Comparison of ENCODE assay signal across 15 cellular contexts in the genomic region with DNA sequence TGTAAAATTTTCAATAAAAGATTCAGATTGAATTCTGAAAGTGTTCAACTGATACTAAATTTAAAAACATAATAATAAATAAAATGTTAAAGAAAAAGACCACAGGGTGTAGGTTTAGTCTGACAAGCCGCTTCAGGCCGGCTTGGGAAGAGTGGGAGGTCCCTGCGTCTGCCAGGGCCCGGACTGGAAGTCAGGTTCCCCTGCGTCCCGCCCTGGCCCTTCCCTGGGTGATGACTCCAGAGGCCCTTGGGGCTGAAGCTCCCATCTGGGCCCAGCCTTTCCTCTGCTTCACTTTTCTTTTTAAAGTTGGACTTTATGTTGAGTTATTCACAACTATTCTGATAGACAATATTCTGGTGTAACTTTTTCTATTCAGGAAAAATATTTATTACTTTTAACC.
DNase-seq lines count a peak whose midpoint lies in the region; ATAC-seq and TF ChIP-seq lines count a peak whose summit lies in the region.
"Had no signal": no experiment of that assay in that cellular context is flagged by ENCODE, and none has a peak within 500 bp of the region (broad histone marks: within the 10 kb centered on the region; RNA-seq: fewer than 3 reads in every experiment).

No MANE protein-coding gene starts in this region.

- no peak overlapping the region for H3K27ac Mint-ChIP-seq in osteocyte (ENCODE audit: unreplicated experiment)
- H3K27ac Mint-ChIP-seq: CD8-positive, alpha-beta T cell; IgD-negative memory B cell had no signal

- H3K36me3 Mint-ChIP-seq in osteocyte (ENCODE audit: unreplicated experiment): no peaks in the 10 kb centered on the region
- H3K36me3 Mint-ChIP-seq: CD8-positive, alpha-beta T cell; IgD-negative memory B cell had no signal

- H3K36me3 ChIP-seq in esophagus muscularis mucosa: no peaks in the 10 kb centered on the region
- H3K36me3 ChIP-seq in heart right ventricle: no peaks in the 10 kb centered on the region
- H3K36me3 ChIP-seq: BE2C had no signal

- peak in 6 of 8 donors; percentile 47 to 75 (median 62) for ATAC-seq in heart right ventricle
- no peak for ATAC-seq in GM21786 (IDR thresholded peaks at IDR 0.05; ENCODE audit: unreplicated experiment)
- no peak for ATAC-seq in GM21528 (IDR thresholded peaks at IDR 0.05; ENCODE audit: low FRiP score, unreplicated experiment)
- ATAC-seq: A549; CD8-positive, alpha-beta T cell had no signal

- 76% methylated on average over 6 of the region's 6 CpGs for WGBS in esophagus muscularis mucosa
- WGBS in heart right ventricle, 2 donors: 68 to 74% methylated on average over 6 of the region's 6 CpGs

- no peak overlapping the region for H3K4me3 Mint-ChIP-seq in osteocyte (ENCODE audit: unreplicated experiment)
- H3K4me3 Mint-ChIP-seq: CD8-positive, alpha-beta T cell; IgD-negative memory B cell had no signal

- peak overlapping the region; percentile 30 to 90 (median 42) for H3K27ac ChIP-seq in esophagus muscularis mucosa (replicated peaks in 1 of 4)
- peak overlapping the region in 8 of 10 donors; percentile 6 to 69 (median 42) for H3K27ac ChIP-seq in heart right ventricle
- H3K27ac ChIP-seq: A549, C4-2B had no signal

- peaks cover 3% of the 10 kb centered on the region for H3K27me3 Mint-ChIP-seq in osteocyte (ENCODE audit: unreplicated experiment)

- H3K9me3 Mint-ChIP-seq in osteocyte (ENCODE audit: unreplicated experiment): no peaks in the 10 kb centered on the region
- H3K9me3 Mint-ChIP-seq: CD8-positive, alpha-beta T cell had no signal

- TF ChIP-seq POLR2A in esophagus muscularis mucosa (IDR thresholded peaks at IDR 0.05; ENCODE audit: low read depth): no peak

- no peak for TF ChIP-seq CTCF in esophagus muscularis mucosa (IDR thresholded peaks at IDR 0.05)
- no peak for TF ChIP-seq CTCF in heart right ventricle (IDR thresholded peaks at IDR 0.05)
- no peak for TF ChIP-seq CTCF in osteocyte (IDR thresholded peaks at IDR 0.05)

- no peak for DNase-seq in esophagus muscularis mucosa (ENCODE audit: extremely low spot score)
- DNase-seq in heart right ventricle: peak in 1 of 2 donors; percentile 61
- peak; percentile 77 for DNase-seq in osteocyte (ENCODE audit: extremely low spot score, unreplicated experiment)
- no peak for DNase-seq in SHP77 treated with DMSO at 0.1 percent for 48 hours (lab: John Stamatoyannopoulos, UW)
- DNase-seq: BE2C; CD8-positive, alpha-beta T cell; COR-L47; DMS153; DND-41; GDM1 had no signal

- H3K27me3 ChIP-seq in esophagus muscularis mucosa (no peaks in the 10 kb centered on the region), heart right ventricle (peaks cover 0 to under 1% (median 0%) of the 10 kb centered on the region in 7 donors)
- H3K27me3 ChIP-seq: BE2C had no signal

- no peaks in the 10 kb centered on the region for H3K4me1 Mint-ChIP-seq in osteocyte (ENCODE audit: unreplicated experiment)
- H3K4me1 Mint-ChIP-seq: IgD-negative memory B cell had no signal

- no peak for TF ChIP-seq EP300 in esophagus muscularis mucosa (IDR thresholded peaks at IDR 0.05)

- peaks cover 12 to 68% (median 54%) of the 10 kb centered on the region in 4 donors for H3K4me1 ChIP-seq in esophagus muscularis mucosa
- H3K4me1 ChIP-seq in heart right ventricle: peaks cover 0 to 55% (median 9%) of the 10 kb centered on the region in 9 donors
- H3K4me1 ChIP-seq: A549, BE2C had no signal

- no peak overlapping the region for H3K4me3 ChIP-seq in esophagus muscularis mucosa
- H3K4me3 ChIP-seq in heart right ventricle: no peak overlapping the region
- H3K4me3 ChIP-seq: A549 had no signal

- H3K9me3 ChIP-seq in esophagus muscularis mucosa (no peaks in the 10 kb centered on the region), heart right ventricle (no peaks in the 10 kb centered on the region)
- H3K9me3 ChIP-seq: A549, BE2C had no signal

- intact Hi-C loops in esophagus muscularis mucosa (cut with DNase I) (no loop called here), heart right ventricle (cut with DNase I) (loop anchor here in 3 of 10 donors (5.0 to 10.0 kb wide), 3 partner anchors 79 to 159 kb away; no protein-coding TSS in a partner anchor)

Comparison
In these comparisons a context has a peak if more than half of its experiments do, and no peak if none do; other contexts are left out.
1. ATAC-seq: peak in heart right ventricle (6 of 8); none in GM21786 (single experiment) and GM21528 (single experiment).